26 cellular contexts compared by ENCODE assay signal in genomic region chr21:16406355-16406754, GRCh38.
"Had no signal": no experiment of that assay in that cellular context is flagged by ENCODE, and none has a peak within 500 bp of the region (broad histone marks: within the 10 kb centered on the region; RNA-seq: fewer than 3 reads in every experiment).

No MANE protein-coding gene starts in this region.

- DNase-seq: activated CD4-positive, alpha-beta memory T cell treated with anti-CD3 and anti-CD28 coated beads, Interleukin-2, amount 10 ng/mL, durations not matched to agents 7 days and 5 days; activated CD4-positive, alpha-beta T cell treated with anti-CD3 and anti-CD28 coated beads for 1 hour; activated CD4-positive, alpha-beta T cell treated with anti-CD3 and anti-CD28 coated beads for 4 hours; activated CD4-positive, alpha-beta T cell treated with anti-CD3 and anti-CD28 coated beads, Interleukin-2, amount 10 ng/mL, durations not matched to agents 7 days and 5 days; activated CD4-positive, alpha-beta T cell treated with anti-CD3 and anti-CD28 coated beads, Interleukin-2, amount 50 U/mL, for 4 hours; activated CD8-positive, alpha-beta memory T cell treated with anti-CD3 and anti-CD28 coated beads, Interleukin-2, amount 50 U/mL, for 48 hours; activated gamma-delta T cell; activated naive CD4-positive, alpha-beta T cell; activated naive CD4-positive, alpha-beta T cell treated with anti-CD3 and anti-CD28 coated beads, Interleukin-2, amount 10 ng/mL, durations not matched to agents 7 days and 5 days; activated naive CD8-positive, alpha-beta T cell treated with anti-CD3 and anti-CD28 coated beads, Interleukin-2, amount 10 ng/mL, durations not matched to agents 7 days and 5 days; activated T-cell treated with anti-CD3 and anti-CD28 coated beads for 4 hours; activated T-cell treated with anti-CD3 and anti-CD28 coated beads, Interleukin-2, amount 50 U/mL, for 24 hours; activated T-cell treated with anti-CD3 and anti-CD28 coated beads, Interleukin-2, amount 50 U/mL, for 72 hours; central memory CD4-positive, alpha-beta T cell; cerebellar nuclear complex; dorsolateral prefrontal cortex; effector memory CD4-positive, alpha-beta T cell; endodermal cell; foreskin fibroblast; gastrocnemius medialis; glutamatergic neuron; heart left ventricle; T-helper 2 cell had no signal

- ATAC-seq: activated naive CD4-positive, alpha-beta T cell treated with anti-CD3 and anti-CD28 coated beads, Interleukin-2, amount 50 U/mL, for 72 hours; activated T-cell treated with anti-CD3 and anti-CD28 coated beads, Interleukin-2, amount 50 U/mL, for 72 hours; esophagus mucosa; gastrocnemius medialis; heart left ventricle; WTC11 had no signal
